ENCODE assay signal across 10 cellular contexts in the genomic region with DNA sequence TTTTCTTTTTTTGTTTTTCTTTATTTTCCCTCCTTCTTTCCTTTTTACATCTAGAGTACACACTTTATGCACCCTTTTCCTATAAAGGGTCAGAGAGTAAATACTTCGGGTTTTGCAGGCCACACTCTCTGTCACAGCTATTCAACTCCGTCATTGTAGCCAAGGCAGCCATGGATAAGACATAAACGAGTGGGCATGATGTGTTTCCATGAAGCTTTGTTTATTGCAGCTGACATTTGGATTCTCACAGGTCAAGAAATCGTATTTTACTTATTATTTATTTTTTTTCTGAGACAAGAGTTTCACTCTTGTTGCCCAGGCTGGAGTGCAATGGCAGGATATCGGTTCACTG. TPM values are rescaled to one million over a fixed set of nuclear protein-coding genes. Genes with fewer than 3 reads are reported as not detected.
DNase-seq lines count a peak whose midpoint lies in the region; ATAC-seq, FAIRE-seq and TF ChIP-seq lines count a peak whose summit lies in the region.
"Had no signal": no experiment of that assay in that cellular context is flagged by ENCODE, and none has a peak within 500 bp of the region (broad histone marks: within the 10 kb centered on the region; RNA-seq: fewer than 3 reads in every experiment).

No MANE protein-coding gene starts in this region.

- intact Hi-C loops in upper lobe of right lung (cut with DNase I) = no loop called here

- peak overlapping the region; percentile 62 for H3K4me3 Mint-ChIP-seq in activated naive CD8-positive, alpha-beta T cell treated with anti-CD3 and anti-CD28 coated beads, Interleukin-2, amount 10 ng/mL, durations not matched to agents 7 days and 5 days
- no peak overlapping the region for H3K4me3 Mint-ChIP-seq in activated naive CD8-positive, alpha-beta T cell treated with anti-CD3 and anti-CD28 coated beads, Interleukin-2, amount 50 U/mL, for 24 hours

- H3K27me3 ChIP-seq in adipocyte (replicated peaks; ENCODE audit: control insufficient read depth, insufficient read depth, low read length) = no peaks in the 10 kb centered on the region
- H3K27me3 ChIP-seq in upper lobe of right lung = no peaks in the 10 kb centered on the region
- no peaks in the 10 kb centered on the region for H3K27me3 ChIP-seq in MG63
- H3K27me3 ChIP-seq in small intestine (ENCODE audit: control insufficient read depth in 2 of 2, insufficient read depth in 2 of 2, low read length in 2 of 2) = no peaks in the 10 kb centered on the region

- H3K27me3 Mint-ChIP-seq in activated naive CD8-positive, alpha-beta T cell treated with anti-CD3 and anti-CD28 coated beads, Interleukin-2, amount 10 ng/mL, durations not matched to agents 7 days and 5 days = peaks cover 6% of the 10 kb centered on the region
- H3K27me3 Mint-ChIP-seq in activated naive CD8-positive, alpha-beta T cell treated with anti-CD3 and anti-CD28 coated beads, Interleukin-2, amount 50 U/mL, for 24 hours = peaks cover 29% of the 10 kb centered on the region

- TF ChIP-seq CTCF in upper lobe of right lung (IDR thresholded peaks at IDR 0.05) = no peak

- peaks cover 2% of the 10 kb centered on the region for H3K4me1 Mint-ChIP-seq in activated naive CD8-positive, alpha-beta T cell treated with anti-CD3 and anti-CD28 coated beads, Interleukin-2, amount 10 ng/mL, durations not matched to agents 7 days and 5 days
- peaks cover 4% of the 10 kb centered on the region for H3K4me1 Mint-ChIP-seq in activated naive CD8-positive, alpha-beta T cell treated with anti-CD3 and anti-CD28 coated beads, Interleukin-2, amount 50 U/mL, for 24 hours

- H3K9ac ChIP-seq in adipocyte (ENCODE audit: low read length) = no peak overlapping the region

- FAIRE-seq in small intestine (lab: Jason Lieb, UNC) = no peak

- no peak for DNase-seq in activated naive CD8-positive, alpha-beta T cell treated with anti-CD3 and anti-CD28 coated beads, Interleukin-2, amount 10 ng/mL, durations not matched to agents 7 days and 5 days
- DNase-seq in activated naive CD8-positive, alpha-beta T cell treated with anti-CD3 and anti-CD28 coated beads, Interleukin-2, amount 50 U/mL, for 24 hours = no peak
- DNase-seq in adipocyte (ENCODE audit: low read depth) (no peak), upper lobe of right lung (no peak), MG63 (no peak), small intestine (no peak), epidermal melanocyte (ENCODE audit: insufficient read length, low spot score) (no peak)
- DNase-seq: NCI-H2029; stimulated activated CD4-positive, alpha-beta T cell treated with anti-CD3 and anti-CD28 coated beads, Interleukin-2, amount 100 ng/mL, for 48 hours had no signal

- 83% methylated on average over 2 of the region's 5 CpGs; no CpG with 5 or more reads in 1 of the 2 experiments for WGBS in mesodermal cell (ENCODE audit: insufficient coverage in 2 of 2), 2 experiments
- 38 to 55% (median 50%) methylated on average over 5 of the region's 5 CpGs for WGBS in small intestine, 3 donors

- H3K36me3 ChIP-seq in adipocyte (ENCODE audit: control insufficient read depth, insufficient read depth, low read length, severe bottlenecking) (no peaks in the 10 kb centered on the region), mesodermal cell (ENCODE audit: control insufficient read depth, insufficient read depth, low read length) (no peaks in the 10 kb centered on the region), upper lobe of right lung (no peaks in the 10 kb centered on the region), MG63 (no peaks in the 10 kb centered on the region; the same call in 1 of the 2 replicates), small intestine (ENCODE audit: control insufficient read depth in 2 of 2, insufficient read depth in 2 of 2, low read length in 2 of 2) (no peaks in the 10 kb centered on the region)

- H3K9me3 Mint-ChIP-seq in activated naive CD8-positive, alpha-beta T cell treated with anti-CD3 and anti-CD28 coated beads, Interleukin-2, amount 10 ng/mL, durations not matched to agents 7 days and 5 days = no peaks in the 10 kb centered on the region
- H3K9me3 Mint-ChIP-seq in activated naive CD8-positive, alpha-beta T cell treated with anti-CD3 and anti-CD28 coated beads, Interleukin-2, amount 50 U/mL, for 24 hours = peaks cover 8% of the 10 kb centered on the region

- H3K9me3 ChIP-seq in adipocyte (ENCODE audit: control insufficient read depth, low read length) = peaks cover 12% of the 10 kb centered on the region
- peaks cover 16% of the 10 kb centered on the region for H3K9me3 ChIP-seq in mesodermal cell (ENCODE audit: control insufficient read depth, low read length)
- H3K9me3 ChIP-seq in upper lobe of right lung = no peaks in the 10 kb centered on the region
- no peaks in the 10 kb centered on the region for H3K9me3 ChIP-seq in MG63
- no peaks in the 10 kb centered on the region for H3K9me3 ChIP-seq in small intestine (ENCODE audit: control insufficient read depth, low read depth)

- H3K4me1 ChIP-seq in adipocyte (ENCODE audit: control insufficient read depth, insufficient read depth, low read length) (peaks cover 2% of the 10 kb centered on the region), mesodermal cell (ENCODE audit: control insufficient read depth, insufficient read depth, low read length, poor library complexity, severe bottlenecking) (peaks cover 10% of the 10 kb centered on the region), upper lobe of right lung (peaks cover 3% of the 10 kb centered on the region), small intestine (ENCODE audit: control insufficient read depth in 2 of 2, insufficient read depth in 1 of 2, low read depth in 1 of 2, low read length in 1 of 2) (no peaks in the 10 kb centered on the region)

- H3K4me3 ChIP-seq in adipocyte (ENCODE audit: low read length) (peak overlapping the region; percentile 74), mesodermal cell (ENCODE audit: extremely low read depth, insufficient read depth, low read length, poor library complexity, severe bottlenecking) (no peak overlapping the region), upper lobe of right lung (no peak overlapping the region), MG63 (no peak overlapping the region), small intestine (ENCODE audit: low read depth in 1 of 2, low read length in 2 of 2) (no peak overlapping the region)

- H3K36me3 Mint-ChIP-seq in activated naive CD8-positive, alpha-beta T cell treated with anti-CD3 and anti-CD28 coated beads, Interleukin-2, amount 10 ng/mL, durations not matched to agents 7 days and 5 days = peaks cover 2% of the 10 kb centered on the region
- H3K36me3 Mint-ChIP-seq in activated naive CD8-positive, alpha-beta T cell treated with anti-CD3 and anti-CD28 coated beads, Interleukin-2, amount 50 U/mL, for 24 hours (ENCODE audit: low read depth) = no peaks in the 10 kb centered on the region

- H3K27ac Mint-ChIP-seq in activated naive CD8-positive, alpha-beta T cell treated with anti-CD3 and anti-CD28 coated beads, Interleukin-2, amount 10 ng/mL, durations not matched to agents 7 days and 5 days = peak overlapping the region; percentile 3
- H3K27ac Mint-ChIP-seq in activated naive CD8-positive, alpha-beta T cell treated with anti-CD3 and anti-CD28 coated beads, Interleukin-2, amount 50 U/mL, for 24 hours = no peak overlapping the region

- POLR2A ChIA-PET in activated naive CD8-positive, alpha-beta T cell treated with anti-CD3 and anti-CD28 coated beads, Interleukin-2, amount 10 ng/mL, durations not matched to agents 7 days and 5 days (lab: Charles Lee) = no interaction called here

- H3K27ac ChIP-seq in mesodermal cell (ENCODE audit: low read depth, low read length, severe bottlenecking) = peak overlapping the region; percentile 57
- H3K27ac ChIP-seq in upper lobe of right lung = peak overlapping the region; percentile 80
- H3K27ac ChIP-seq in small intestine (ENCODE audit: low read depth in 1 of 2, low read length in 1 of 2) = no peak overlapping the region

- no peak for ATAC-seq in activated naive CD8-positive, alpha-beta T cell treated with anti-CD3 and anti-CD28 coated beads, Interleukin-2, amount 10 ng/mL, durations not matched to agents 7 days and 5 days (ENCODE audit: low read depth)
- no peak for ATAC-seq in activated naive CD8-positive, alpha-beta T cell treated with anti-CD3 and anti-CD28 coated beads, Interleukin-2, amount 50 U/mL, for 24 hours
- no peak for ATAC-seq in upper lobe of right lung

RNA-seq across cellular contexts. Expression of gene FABP6, which starts 40.4 kb away (rescaled TPM):
- not detected for total RNA-seq in activated naive CD8-positive, alpha-beta T cell treated with anti-CD3 and anti-CD28 coated beads, Interleukin-2, amount 10 ng/mL, durations not matched to agents 7 days and 5 days
- polyA plus RNA-seq in mesodermal cell (2013, experiment 1 of 2) = 0.70 TPM
- polyA plus RNA-seq in mesodermal cell (2013, experiment 2 of 2) = not detected
- total RNA-seq in upper lobe of right lung = not detected
- total RNA-seq in MG63 (2014; rRNA removed; shearing (Covaris generic); ENCODE audit: low replicate concordance) = 2.6 and 3.9 TPM in 2 replicates
- polyA plus RNA-seq in small intestine = 1 to 10 TPM in 1 of 3 donors, not detected in 2; 1.5 TPM

Comparison
In these comparisons a context has a peak if more than half of its experiments do, and no peak if none do; other contexts are left out.
1. H3K27ac ChIP-seq: peak in mesodermal cell (single experiment) and upper lobe of right lung (single experiment); none in small intestine (0 of 2).